Comparison of ENCODE assay signal across 1 cellular context in the genomic region with DNA sequence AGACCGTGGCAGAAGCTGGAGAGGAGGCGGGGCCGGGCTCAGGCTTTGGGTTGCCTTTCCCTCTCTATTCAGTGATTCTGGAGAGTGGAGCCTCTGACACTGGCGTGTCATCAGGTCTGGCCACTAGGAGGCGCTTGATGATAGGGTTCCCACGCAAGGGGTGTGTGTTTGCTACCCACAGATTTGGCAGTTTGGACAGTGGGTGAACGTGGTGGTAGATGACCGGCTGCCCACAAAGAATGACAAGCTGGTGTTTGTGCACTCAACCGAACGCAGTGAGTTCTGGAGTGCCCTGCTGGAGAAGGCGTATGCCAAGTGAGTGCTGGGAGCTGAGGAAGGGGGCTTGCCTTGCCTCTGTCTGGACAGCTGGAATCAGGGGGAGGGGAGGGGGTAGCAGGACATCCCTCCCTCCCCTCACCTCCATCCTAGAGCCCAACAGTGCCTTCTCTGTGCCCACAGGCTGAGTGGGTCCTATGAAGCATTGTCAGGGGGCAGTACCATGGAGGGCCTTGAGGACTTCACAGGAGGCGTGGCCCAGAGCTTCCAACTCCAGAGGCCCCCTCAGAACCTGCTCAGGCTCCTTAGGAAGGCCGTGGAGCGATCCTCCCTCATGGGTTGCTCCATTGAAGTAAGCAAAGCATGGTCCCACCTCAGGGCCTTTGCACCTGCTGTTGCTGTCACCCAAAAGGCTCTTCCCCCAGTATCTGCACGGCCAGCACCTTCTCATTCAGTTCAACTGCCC.
TF ChIP-seq lines count a peak whose summit lies in the region.

No MANE protein-coding gene starts in this region.

TF ChIP-seq in HepG2, 621 proteins besides CTCF, POLR2A, EP300 and RAD21 (continued from another document):
- TF ChIP-seq ZBTB38 (CRISPR knock-in tag; IDR thresholded peaks at IDR 0.05) = 0 out of 2 replicates have a peak, but pooled peaks have one; percentile 34
- TF ChIP-seq XRCC5 (optimal IDR thresholded peaks at IDR 0.05; ENCODE audit: low read length) = peak; percentile 93
- TF ChIP-seq ZNF446 (CRISPR knock-in tag; IDR thresholded peaks at IDR 0.05) = no peak
- TF ChIP-seq, protein P1, sequence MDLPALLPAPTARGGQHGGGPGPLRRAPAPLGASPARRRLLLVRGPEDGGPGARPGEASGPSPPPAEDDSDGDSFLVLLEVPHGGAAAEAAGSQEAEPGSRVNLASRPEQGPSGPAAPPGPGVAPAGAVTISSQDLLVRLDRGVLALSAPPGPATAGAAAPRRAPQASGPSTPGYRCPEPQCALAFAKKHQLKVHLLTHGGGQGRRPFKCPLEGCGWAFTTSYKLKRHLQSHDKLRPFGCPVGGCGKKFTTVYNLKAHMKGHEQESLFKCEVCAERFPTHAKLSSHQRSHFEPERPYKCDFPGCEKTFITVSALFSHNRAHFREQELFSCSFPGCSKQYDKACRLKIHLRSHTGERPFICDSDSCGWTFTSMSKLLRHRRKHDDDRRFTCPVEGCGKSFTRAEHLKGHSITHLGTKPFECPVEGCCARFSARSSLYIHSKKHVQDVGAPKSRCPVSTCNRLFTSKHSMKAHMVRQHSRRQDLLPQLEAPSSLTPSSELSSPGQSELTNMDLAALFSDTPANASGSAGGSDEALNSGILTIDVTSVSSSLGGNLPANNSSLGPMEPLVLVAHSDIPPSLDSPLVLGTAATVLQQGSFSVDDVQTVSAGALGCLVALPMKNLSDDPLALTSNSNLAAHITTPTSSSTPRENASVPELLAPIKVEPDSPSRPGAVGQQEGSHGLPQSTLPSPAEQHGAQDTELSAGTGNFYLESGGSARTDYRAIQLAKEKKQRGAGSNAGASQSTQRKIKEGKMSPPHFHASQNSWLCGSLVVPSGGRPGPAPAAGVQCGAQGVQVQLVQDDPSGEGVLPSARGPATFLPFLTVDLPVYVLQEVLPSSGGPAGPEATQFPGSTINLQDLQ (CRISPR knock-in tag; IDR thresholded peaks at IDR 0.05) = no peak
- peak; percentile 81 for TF ChIP-seq ZMYM3 (CRISPR knock-in tag; IDR thresholded peaks at IDR 0.05)
- TF ChIP-seq FOXK2 (IDR thresholded peaks at IDR 0.05) = no peak
- TF ChIP-seq POLR2AphosphoS5 (IDR thresholded peaks at IDR 0.05; ENCODE audit: low read depth, low read length) = no peak
- TF ChIP-seq DMAP1 (CRISPR knock-in tag; IDR thresholded peaks at IDR 0.05) = no peak
- no peak for TF ChIP-seq SOX5 (CRISPR knock-in tag; IDR thresholded peaks at IDR 0.05; ENCODE audit: borderline replicate concordance)
- TF ChIP-seq, protein P2, sequence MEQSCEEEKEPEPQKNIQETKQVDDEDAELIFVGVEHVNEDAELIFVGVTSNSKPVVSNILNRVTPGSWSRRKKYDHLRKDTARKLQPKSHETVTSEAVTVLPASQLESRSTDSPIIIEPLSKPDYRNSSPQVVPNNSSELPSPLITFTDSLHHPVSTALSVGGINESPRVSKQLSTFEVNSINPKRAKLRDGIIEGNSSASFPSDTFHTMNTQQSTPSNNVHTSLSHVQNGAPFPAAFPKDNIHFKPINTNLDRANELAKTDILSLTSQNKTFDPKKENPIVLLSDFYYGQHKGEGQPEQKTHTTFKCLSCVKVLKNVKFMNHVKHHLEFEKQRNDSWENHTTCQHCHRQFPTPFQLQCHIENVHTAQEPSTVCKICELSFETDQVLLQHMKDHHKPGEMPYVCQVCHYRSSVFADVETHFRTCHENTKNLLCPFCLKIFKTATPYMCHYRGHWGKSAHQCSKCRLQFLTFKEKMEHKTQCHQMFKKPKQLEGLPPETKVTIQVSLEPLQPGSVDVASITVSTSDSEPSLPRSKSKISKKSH (CRISPR knock-in tag; IDR thresholded peaks at IDR 0.05; ENCODE audit: borderline replicate concordance) = no peak; the same call in 1 of the 2 replicates
- TF ChIP-seq, protein P3, sequence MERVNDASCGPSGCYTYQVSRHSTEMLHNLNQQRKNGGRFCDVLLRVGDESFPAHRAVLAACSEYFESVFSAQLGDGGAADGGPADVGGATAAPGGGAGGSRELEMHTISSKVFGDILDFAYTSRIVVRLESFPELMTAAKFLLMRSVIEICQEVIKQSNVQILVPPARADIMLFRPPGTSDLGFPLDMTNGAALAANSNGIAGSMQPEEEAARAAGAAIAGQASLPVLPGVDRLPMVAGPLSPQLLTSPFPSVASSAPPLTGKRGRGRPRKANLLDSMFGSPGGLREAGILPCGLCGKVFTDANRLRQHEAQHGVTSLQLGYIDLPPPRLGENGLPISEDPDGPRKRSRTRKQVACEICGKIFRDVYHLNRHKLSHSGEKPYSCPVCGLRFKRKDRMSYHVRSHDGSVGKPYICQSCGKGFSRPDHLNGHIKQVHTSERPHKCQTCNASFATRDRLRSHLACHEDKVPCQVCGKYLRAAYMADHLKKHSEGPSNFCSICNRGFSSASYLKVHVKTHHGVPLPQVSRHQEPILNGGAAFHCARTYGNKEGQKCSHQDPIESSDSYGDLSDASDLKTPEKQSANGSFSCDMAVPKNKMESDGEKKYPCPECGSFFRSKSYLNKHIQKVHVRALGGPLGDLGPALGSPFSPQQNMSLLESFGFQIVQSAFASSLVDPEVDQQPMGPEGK (CRISPR knock-in tag; IDR thresholded peaks at IDR 0.05) = 0 out of 2 replicates have a peak, but pooled peaks have one; percentile 42
- TF ChIP-seq, protein P4, sequence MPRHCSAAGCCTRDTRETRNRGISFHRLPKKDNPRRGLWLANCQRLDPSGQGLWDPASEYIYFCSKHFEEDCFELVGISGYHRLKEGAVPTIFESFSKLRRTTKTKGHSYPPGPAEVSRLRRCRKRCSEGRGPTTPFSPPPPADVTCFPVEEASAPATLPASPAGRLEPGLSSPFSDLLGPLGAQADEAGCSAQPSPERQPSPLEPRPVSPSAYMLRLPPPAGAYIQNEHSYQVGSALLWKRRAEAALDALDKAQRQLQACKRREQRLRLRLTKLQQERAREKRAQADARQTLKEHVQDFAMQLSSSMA (CRISPR knock-in tag; IDR thresholded peaks at IDR 0.05) = 0 out of 2 replicates have a peak, but pooled peaks have one; percentile 67
- TF ChIP-seq ZNF556 (CRISPR knock-in tag; IDR thresholded peaks at IDR 0.05; ENCODE audit: borderline replicate concordance) = peak; percentile 77; the same call in 1 of the 2 replicates
- no peak for TF ChIP-seq TP53 (CRISPR knock-in tag; conservative IDR thresholded peaks at IDR 0.05)
- TF ChIP-seq BORCS8-MEF2B (CRISPR knock-in tag; IDR thresholded peaks at IDR 0.05) = 0 out of 2 replicates have a peak, but pooled peaks have one; percentile 45
- 0 out of 2 replicates have a peak, but pooled peaks have one; percentile 54 for TF ChIP-seq NFKB2 (CRISPR knock-in tag; IDR thresholded peaks at IDR 0.05; ENCODE audit: borderline replicate concordance)
- TF ChIP-seq HDAC1 (CRISPR knock-in tag; IDR thresholded peaks at IDR 0.05) = peak; percentile 56
- no peak for TF ChIP-seq POLR2AphosphoS2 (IDR thresholded peaks at IDR 0.05; ENCODE audit: low read depth, low read length)
- no peak for TF ChIP-seq IKZF1 (IDR thresholded peaks at IDR 0.05)
- TF ChIP-seq MAFG (CRISPR knock-in tag; IDR thresholded peaks at IDR 0.05) = no peak
- TF ChIP-seq FOXP1 (IDR thresholded peaks at IDR 0.05) = no peak
- no peak for TF ChIP-seq FOXP1 (CRISPR knock-in tag; IDR thresholded peaks at IDR 0.05)
- no peak for TF ChIP-seq ZNF678 (CRISPR knock-in tag; IDR thresholded peaks at IDR 0.05)
- no peak; the same call in 1 of the 2 replicates for TF ChIP-seq ZNF274 (CRISPR knock-in tag; IDR thresholded peaks at IDR 0.05)
- TF ChIP-seq, protein P5, sequence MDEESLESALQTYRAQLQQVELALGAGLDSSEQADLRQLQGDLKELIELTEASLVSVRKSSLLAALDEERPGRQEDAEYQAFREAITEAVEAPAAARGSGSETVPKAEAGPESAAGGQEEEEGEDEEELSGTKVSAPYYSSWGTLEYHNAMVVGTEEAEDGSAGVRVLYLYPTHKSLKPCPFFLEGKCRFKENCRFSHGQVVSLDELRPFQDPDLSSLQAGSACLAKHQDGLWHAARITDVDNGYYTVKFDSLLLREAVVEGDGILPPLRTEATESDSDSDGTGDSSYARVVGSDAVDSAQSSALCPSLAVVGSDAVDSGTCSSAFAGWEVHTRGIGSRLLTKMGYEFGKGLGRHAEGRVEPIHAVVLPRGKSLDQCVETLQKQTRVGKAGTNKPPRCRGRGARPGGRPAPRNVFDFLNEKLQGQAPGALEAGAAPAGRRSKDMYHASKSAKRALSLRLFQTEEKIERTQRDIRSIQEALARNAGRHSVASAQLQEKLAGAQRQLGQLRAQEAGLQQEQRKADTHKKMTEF (CRISPR knock-in tag; IDR thresholded peaks at IDR 0.05) = peak; percentile 40; the same call in 1 of the 2 replicates
- TF ChIP-seq HOXA5 (CRISPR knock-in tag; IDR thresholded peaks at IDR 0.05) = peak; percentile 66; the same call in 1 of the 2 replicates
- TF ChIP-seq, protein P6, sequence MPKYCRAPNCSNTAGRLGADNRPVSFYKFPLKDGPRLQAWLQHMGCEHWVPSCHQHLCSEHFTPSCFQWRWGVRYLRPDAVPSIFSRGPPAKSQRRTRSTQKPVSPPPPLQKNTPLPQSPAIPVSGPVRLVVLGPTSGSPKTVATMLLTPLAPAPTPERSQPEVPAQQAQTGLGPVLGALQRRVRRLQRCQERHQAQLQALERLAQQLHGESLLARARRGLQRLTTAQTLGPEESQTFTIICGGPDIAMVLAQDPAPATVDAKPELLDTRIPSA (CRISPR knock-in tag; IDR thresholded peaks at IDR 0.05; ENCODE audit: borderline replicate concordance) = no peak
- TF ChIP-seq, protein P7, sequence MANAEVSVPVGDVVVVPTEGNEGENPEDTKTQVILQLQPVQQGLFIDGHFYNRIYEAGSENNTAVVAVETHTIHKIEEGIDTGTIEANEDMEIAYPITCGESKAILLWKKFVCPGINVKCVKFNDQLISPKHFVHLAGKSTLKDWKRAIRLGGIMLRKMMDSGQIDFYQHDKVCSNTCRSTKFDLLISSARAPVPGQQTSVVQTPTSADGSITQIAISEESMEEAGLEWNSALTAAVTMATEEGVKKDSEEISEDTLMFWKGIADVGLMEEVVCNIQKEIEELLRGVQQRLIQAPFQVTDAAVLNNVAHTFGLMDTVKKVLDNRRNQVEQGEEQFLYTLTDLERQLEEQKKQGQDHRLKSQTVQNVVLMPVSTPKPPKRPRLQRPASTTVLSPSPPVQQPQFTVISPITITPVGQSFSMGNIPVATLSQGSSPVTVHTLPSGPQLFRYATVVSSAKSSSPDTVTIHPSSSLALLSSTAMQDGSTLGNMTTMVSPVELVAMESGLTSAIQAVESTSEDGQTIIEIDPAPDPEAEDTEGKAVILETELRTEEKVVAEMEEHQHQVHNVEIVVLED (CRISPR knock-in tag; IDR thresholded peaks at IDR 0.05; ENCODE audit: borderline replicate concordance) = no peak
- TF ChIP-seq, protein P8, sequence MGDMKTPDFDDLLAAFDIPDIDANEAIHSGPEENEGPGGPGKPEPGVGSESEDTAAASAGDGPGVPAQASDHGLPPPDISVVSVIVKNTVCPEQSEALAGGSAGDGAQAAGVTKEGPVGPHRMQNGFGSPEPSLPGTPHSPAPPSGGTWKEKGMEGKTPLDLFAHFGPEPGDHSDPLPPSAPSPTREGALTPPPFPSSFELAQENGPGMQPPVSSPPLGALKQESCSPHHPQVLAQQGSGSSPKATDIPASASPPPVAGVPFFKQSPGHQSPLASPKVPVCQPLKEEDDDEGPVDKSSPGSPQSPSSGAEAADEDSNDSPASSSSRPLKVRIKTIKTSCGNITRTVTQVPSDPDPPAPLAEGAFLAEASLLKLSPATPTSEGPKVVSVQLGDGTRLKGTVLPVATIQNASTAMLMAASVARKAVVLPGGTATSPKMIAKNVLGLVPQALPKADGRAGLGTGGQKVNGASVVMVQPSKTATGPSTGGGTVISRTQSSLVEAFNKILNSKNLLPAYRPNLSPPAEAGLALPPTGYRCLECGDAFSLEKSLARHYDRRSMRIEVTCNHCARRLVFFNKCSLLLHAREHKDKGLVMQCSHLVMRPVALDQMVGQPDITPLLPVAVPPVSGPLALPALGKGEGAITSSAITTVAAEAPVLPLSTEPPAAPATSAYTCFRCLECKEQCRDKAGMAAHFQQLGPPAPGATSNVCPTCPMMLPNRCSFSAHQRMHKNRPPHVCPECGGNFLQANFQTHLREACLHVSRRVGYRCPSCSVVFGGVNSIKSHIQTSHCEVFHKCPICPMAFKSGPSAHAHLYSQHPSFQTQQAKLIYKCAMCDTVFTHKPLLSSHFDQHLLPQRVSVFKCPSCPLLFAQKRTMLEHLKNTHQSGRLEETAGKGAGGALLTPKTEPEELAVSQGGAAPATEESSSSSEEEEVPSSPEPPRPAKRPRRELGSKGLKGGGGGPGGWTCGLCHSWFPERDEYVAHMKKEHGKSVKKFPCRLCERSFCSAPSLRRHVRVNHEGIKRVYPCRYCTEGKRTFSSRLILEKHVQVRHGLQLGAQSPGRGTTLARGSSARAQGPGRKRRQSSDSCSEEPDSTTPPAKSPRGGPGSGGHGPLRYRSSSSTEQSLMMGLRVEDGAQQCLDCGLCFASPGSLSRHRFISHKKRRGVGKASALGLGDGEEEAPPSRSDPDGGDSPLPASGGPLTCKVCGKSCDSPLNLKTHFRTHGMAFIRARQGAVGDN (CRISPR knock-in tag; IDR thresholded peaks at IDR 0.05) = peak; percentile 51
- TF ChIP-seq ZMYM2 (CRISPR knock-in tag; IDR thresholded peaks at IDR 0.05) = no peak
- no peak for TF ChIP-seq NONO (IDR thresholded peaks at IDR 0.05)
- 0 out of 2 replicates have a peak, but pooled peaks have one; percentile 41 for TF ChIP-seq NONO (CRISPR knock-in tag; conservative IDR thresholded peaks at IDR 0.05)
- TF ChIP-seq ZNF619 (CRISPR knock-in tag; IDR thresholded peaks at IDR 0.05) = 0 out of 2 replicates have a peak, but pooled peaks have one; percentile 40
- no peak for TF ChIP-seq BCL6 (CRISPR knock-in tag; IDR thresholded peaks at IDR 0.05)
- TF ChIP-seq ERF (CRISPR knock-in tag; IDR thresholded peaks at IDR 0.05) = peak; percentile 40; the same call in 1 of the 2 replicates
- TF ChIP-seq ARNT2 (CRISPR knock-in tag; IDR thresholded peaks at IDR 0.05; ENCODE audit: low read depth) = no peak
- 0 out of 2 replicates have a peak, but pooled peaks have one; percentile 11 for TF ChIP-seq BHLHE40 (IDR thresholded peaks at IDR 0.05; ENCODE audit: low read length)
- TF ChIP-seq MIXL1 (CRISPR knock-in tag; IDR thresholded peaks at IDR 0.05) = peak; percentile 47; the same call in 1 of the 2 replicates
- TF ChIP-seq ZFP90 (CRISPR knock-in tag; IDR thresholded peaks at IDR 0.05; ENCODE audit: borderline replicate concordance) = no peak
- no peak for TF ChIP-seq ZNF615 (CRISPR knock-in tag; IDR thresholded peaks at IDR 0.05; ENCODE audit: borderline replicate concordance)
TF ChIP-seq in HepG2: peak in this region for 76.
